Comparison of ENCODE assay signal across 9 cellular contexts in genomic region chrX:154611146-154611545, GRCh38. TPM values are rescaled to one million over a fixed set of nuclear protein-coding genes. Genes with fewer than 3 reads are reported as not detected.
"Had no signal": no experiment of that assay in that cellular context is flagged by ENCODE, and none has a peak within 500 bp of the region (broad histone marks: within the 10 kb centered on the region; RNA-seq: fewer than 3 reads in every experiment).

No MANE protein-coding gene starts in this region.

RNA-seq across cellular contexts. Expression of gene CTAG1B, which starts 7.9 kb away (rescaled TPM):
- total RNA-seq: LHCN-M2, MCF 10A, NCI-H460, OCI-LY7, PC-9, Right ventricle myocardium inferior, RPMI7951, SJCRH30, SK-MEL-5 had no signal

RNA-seq across cellular contexts. Expression of gene CTAG1A, which starts 26.2 kb away (rescaled TPM):
- total RNA-seq: LHCN-M2, MCF 10A, NCI-H460, OCI-LY7, PC-9, Right ventricle myocardium inferior, RPMI7951, SJCRH30, SK-MEL-5 had no signal

RNA-seq across cellular contexts. Expression of gene CTAG2, which starts 42.2 kb away (rescaled TPM):
- total RNA-seq: LHCN-M2, MCF 10A, NCI-H460, OCI-LY7, PC-9, Right ventricle myocardium inferior, RPMI7951 had no signal
